20 cellular contexts compared by ENCODE assay signal in the genomic region with DNA sequence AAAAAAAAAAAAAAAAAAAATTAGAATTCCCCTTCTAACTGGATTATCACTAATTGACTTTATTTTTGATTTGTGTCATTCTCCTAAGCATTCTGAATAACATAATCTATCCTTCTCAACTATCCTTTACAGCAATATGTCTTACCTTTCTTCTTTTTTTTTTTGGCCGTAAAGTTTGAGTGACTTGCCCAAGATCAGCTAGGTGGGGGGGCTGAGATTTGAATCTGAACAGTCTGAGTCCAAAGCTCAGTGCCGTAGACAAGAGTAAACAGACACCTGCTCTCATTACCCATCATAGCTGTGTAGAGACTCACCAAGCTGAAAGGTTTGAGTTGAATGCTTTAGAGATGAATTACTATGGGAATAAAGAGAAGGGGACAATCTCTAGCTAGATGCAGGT.
A peak's percentile ranks its signal among the peaks of the same experiment; 100 is the strongest.
DNase-seq lines count a peak whose midpoint lies in the region; ATAC-seq, FAIRE-seq and TF ChIP-seq lines count a peak whose summit lies in the region.
"Had no signal": no experiment of that assay in that cellular context is flagged by ENCODE, and none has a peak within 500 bp of the region (broad histone marks: within the 10 kb centered on the region; RNA-seq: fewer than 3 reads in every experiment).

No MANE protein-coding gene starts in this region.

- no peak overlapping the region for H3K27ac ChIP-seq in HepG2 (ENCODE audit: extremely low read length, insufficient read depth, low read length)

- no peak overlapping the region for H3K4me2 ChIP-seq in HepG2 (ENCODE audit: low read depth, low read length)

- H3K79me2 ChIP-seq in HepG2 (ENCODE audit: insufficient read depth, low read length), result no peaks in the 10 kb centered on the region

- H3K36me3 ChIP-seq in HepG2 (replicated peaks in 1 of 2; ENCODE audit: control insufficient read depth in 1 of 2, insufficient read depth in 2 of 2, low read length in 2 of 2), result no peaks in the 10 kb centered on the region
- H3K36me3 ChIP-seq in mucosa of descending colon (ENCODE audit: low read depth), result no peaks in the 10 kb centered on the region
- H3K36me3 ChIP-seq: HAP-1 had no signal

- FAIRE-seq in HepG2 (lab: Jason Lieb, UNC), result no peak
- FAIRE-seq: GM12891, GM18507, H54 had no signal

- no peak for TF ChIP-seq EP300 in HepG2 (IDR thresholded peaks at IDR 0.05; ENCODE audit: low read depth in 2 of 2, low read length in 2 of 2)
- no peak for TF ChIP-seq EP300 in HepG2 (CRISPR knock-in tag; IDR thresholded peaks at IDR 0.05; ENCODE audit: borderline replicate concordance)

- no peak for TF ChIP-seq RAD21 in HepG2 (CRISPR knock-in tag; IDR thresholded peaks at IDR 0.05)

- BruUV-seq in HepG2 (replicated peaks; lab: Mats Ljungman, UMichigan), result no TSS peak

- in situ Hi-C loops in HepG2 (cut with HindIII; ENCODE audit: extremely low pct_ligation_motif_present, low pct_unique_long_range_greater_than_20kb), result no loop called here

- TF ChIP-seq CTCF in HepG2 (CRISPR knock-in tag; IDR thresholded peaks at IDR 0.05) (no peak), mucosa of descending colon (IDR thresholded peaks at IDR 0.05) (no peak)

- no peak for TF ChIP-seq POLR2A in HepG2 (IDR thresholded peaks at IDR 0.05; ENCODE audit: insufficient read depth in 1 of 2, low read depth in 2 of 2, low read length in 2 of 2)

- POLR2A ChIA-PET in HEK293T (lab: Yijun Ruan, JAX), result no interaction called here
- POLR2A ChIA-PET in HepG2 (lab: Yijun Ruan, JAX), result no interaction called here

- intact Hi-C loops in left colon (cut with DNase I, micrococcal nuclease), result no loop called here
- intact Hi-C loops in HepG2 (cut with micrococcal nuclease; ENCODE audit: unreplicated experiment), result no loop called here
- intact Hi-C loops in mucosa of descending colon (cut with DNase I, micrococcal nuclease), result no loop called here

- 0% methylated on average over 2 of the region's 2 CpGs for WGBS in HepG2 (ENCODE audit: low lambda C conversion rate)

- H3K4me1 ChIP-seq in HepG2 (ENCODE audit: insufficient read depth, low read length), result peaks cover 9% of the 10 kb centered on the region
- peaks cover 8% of the 10 kb centered on the region for H3K4me1 ChIP-seq in mucosa of descending colon (ENCODE audit: low read depth)
- H3K4me1 ChIP-seq: HAP-1 had no signal

- no peak overlapping the region for H3K9ac ChIP-seq in HepG2 (ENCODE audit: insufficient read depth, low read depth, low read length)

- no peak overlapping the region for H2AFZ ChIP-seq in HepG2 (ENCODE audit: low read length)

- no peaks in the 10 kb centered on the region for H3K27me3 ChIP-seq in HepG2 (ENCODE audit: control insufficient read depth in 1 of 2, insufficient read depth in 2 of 2, low read length in 2 of 2)

- H4K20me1 ChIP-seq in HepG2 (ENCODE audit: insufficient read depth, low read length), result no peaks in the 10 kb centered on the region

- ATAC-seq in left colon (peak; percentile 95), HepG2 (peak; percentile 88), mucosa of descending colon (peak; percentile 70), HG03095 (IDR thresholded peaks at IDR 0.05; ENCODE audit: unreplicated experiment) (no peak)

- DNase-seq in HEK293T (ENCODE audit: extremely low spot score), result no peak
- no peak for DNase-seq in left colon
- DNase-seq in HepG2 (ENCODE audit: low spot score), result peak; percentile 11
- peak in 1 of 3 donors; percentile 43 for DNase-seq in mucosa of descending colon
- DNase-seq in NCI-H524 treated with DMSO at 0.1 percent for 48 hours (lab: John Stamatoyannopoulos, UW), result no peak
- DNase-seq in effector CD4-positive, alpha-beta T cell, result no peak
- DNase-seq in hepatic stellate cell (ENCODE audit: low spot score), result no peak
- DNase-seq: C1 segment of cervical spinal cord; Calu3; CD4-positive, alpha-beta memory T cell; COR-L47; DMS53; DMS79 treated with DMSO at 0.1 percent for 48 hours; GF-D8; GOT3 had no signal

- H3K4me3 ChIP-seq in HepG2 (replicated peaks in 1 of 3; ENCODE audit: insufficient read depth in 1 of 3, low read depth in 2 of 3, low read length in 3 of 3) (no peak overlapping the region), mucosa of descending colon (no peak overlapping the region)
- H3K4me3 ChIP-seq: HAP-1 had no signal

- peaks cover 18% of the 10 kb centered on the region for H3K9me3 ChIP-seq in HepG2 (ENCODE audit: low read length)
- no peaks in the 10 kb centered on the region for H3K9me3 ChIP-seq in mucosa of descending colon
- H3K9me3 ChIP-seq: HAP-1 had no signal

- CTCF ChIA-PET in HEK293T (lab: Yijun Ruan, JAX), result interaction anchor here (1.0 kb wide), 1 partner anchor 262 kb away, joined by 3 read pairs; no protein-coding TSS in a partner anchor
- CTCF ChIA-PET in HepG2 (lab: Yijun Ruan, JAX; ENCODE audit: low intra/inter-chr PET ratio, low total read pairs), result no interaction called here

TF ChIP-seq in HEK293T, 16 proteins besides CTCF, POLR2A, EP300 and RAD21:
- TF ChIP-seq BHLHE40 (IDR thresholded peaks at IDR 0.05; ENCODE audit: borderline replicate concordance) (no peak), SUZ12 (IDR thresholded peaks at IDR 0.05) (no peak), ZNF384 (IDR thresholded peaks at IDR 0.05) (0 out of 2 replicates have a peak, but pooled peaks have one; percentile 57), FOXK2 (IDR thresholded peaks at IDR 0.05) (no peak), ELF4 (IDR thresholded peaks at IDR 0.05) (no peak), FOXA1 (IDR thresholded peaks at IDR 0.05) (no peak), HDGF (IDR thresholded peaks at IDR 0.05; ENCODE audit: borderline replicate concordance) (no peak), TARDBP (IDR thresholded peaks at IDR 0.05) (no peak), LEF1 (IDR thresholded peaks at IDR 0.05; ENCODE audit: borderline replicate concordance) (no peak)
- TF ChIP-seq, protein P1, sequence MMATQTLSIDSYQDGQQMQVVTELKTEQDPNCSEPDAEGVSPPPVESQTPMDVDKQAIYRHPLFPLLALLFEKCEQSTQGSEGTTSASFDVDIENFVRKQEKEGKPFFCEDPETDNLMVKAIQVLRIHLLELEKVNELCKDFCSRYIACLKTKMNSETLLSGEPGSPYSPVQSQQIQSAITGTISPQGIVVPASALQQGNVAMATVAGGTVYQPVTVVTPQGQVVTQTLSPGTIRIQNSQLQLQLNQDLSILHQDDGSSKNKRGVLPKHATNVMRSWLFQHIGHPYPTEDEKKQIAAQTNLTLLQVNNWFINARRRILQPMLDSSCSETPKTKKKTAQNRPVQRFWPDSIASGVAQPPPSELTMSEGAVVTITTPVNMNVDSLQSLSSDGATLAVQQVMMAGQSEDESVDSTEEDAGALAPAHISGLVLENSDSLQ (IDR thresholded peaks at IDR 0.05), result peak; percentile 84

TF ChIP-seq in HepG2, 621 proteins besides CTCF, POLR2A, EP300 and RAD21 (continues in another document):
- TF ChIP-seq ZNF589 (CRISPR knock-in tag; conservative IDR thresholded peaks at IDR 0.05) (no peak), ZNF672 (CRISPR knock-in tag; IDR thresholded peaks at IDR 0.05) (no peak), YEATS4 (CRISPR knock-in tag; IDR thresholded peaks at IDR 0.05; ENCODE audit: borderline replicate concordance) (0 out of 2 replicates have a peak, but pooled peaks have one; percentile 16), NKX3-1 (CRISPR knock-in tag; IDR thresholded peaks at IDR 0.05) (no peak), NFIB (CRISPR knock-in tag; IDR thresholded peaks at IDR 0.05; ENCODE audit: borderline replicate concordance) (no peak), SRY (CRISPR knock-in tag; IDR thresholded peaks at IDR 0.05) (no peak), HNF4A (CRISPR knock-in tag; IDR thresholded peaks at IDR 0.05) (peak; percentile 58), FOXA3 (CRISPR knock-in tag; IDR thresholded peaks at IDR 0.05) (peak; percentile 20; the same call in 1 of the 2 replicates)
- TF ChIP-seq, protein P2, sequence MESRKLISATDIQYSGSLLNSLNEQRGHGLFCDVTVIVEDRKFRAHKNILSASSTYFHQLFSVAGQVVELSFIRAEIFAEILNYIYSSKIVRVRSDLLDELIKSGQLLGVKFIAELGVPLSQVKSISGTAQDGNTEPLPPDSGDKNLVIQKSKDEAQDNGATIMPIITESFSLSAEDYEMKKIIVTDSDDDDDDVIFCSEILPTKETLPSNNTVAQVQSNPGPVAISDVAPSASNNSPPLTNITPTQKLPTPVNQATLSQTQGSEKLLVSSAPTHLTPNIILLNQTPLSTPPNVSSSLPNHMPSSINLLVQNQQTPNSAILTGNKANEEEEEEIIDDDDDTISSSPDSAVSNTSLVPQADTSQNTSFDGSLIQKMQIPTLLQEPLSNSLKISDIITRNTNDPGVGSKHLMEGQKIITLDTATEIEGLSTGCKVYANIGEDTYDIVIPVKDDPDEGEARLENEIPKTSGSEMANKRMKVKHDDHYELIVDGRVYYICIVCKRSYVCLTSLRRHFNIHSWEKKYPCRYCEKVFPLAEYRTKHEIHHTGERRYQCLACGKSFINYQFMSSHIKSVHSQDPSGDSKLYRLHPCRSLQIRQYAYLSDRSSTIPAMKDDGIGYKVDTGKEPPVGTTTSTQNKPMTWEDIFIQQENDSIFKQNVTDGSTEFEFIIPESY (CRISPR knock-in tag; IDR thresholded peaks at IDR 0.05), result no peak
- TF ChIP-seq, protein P3, sequence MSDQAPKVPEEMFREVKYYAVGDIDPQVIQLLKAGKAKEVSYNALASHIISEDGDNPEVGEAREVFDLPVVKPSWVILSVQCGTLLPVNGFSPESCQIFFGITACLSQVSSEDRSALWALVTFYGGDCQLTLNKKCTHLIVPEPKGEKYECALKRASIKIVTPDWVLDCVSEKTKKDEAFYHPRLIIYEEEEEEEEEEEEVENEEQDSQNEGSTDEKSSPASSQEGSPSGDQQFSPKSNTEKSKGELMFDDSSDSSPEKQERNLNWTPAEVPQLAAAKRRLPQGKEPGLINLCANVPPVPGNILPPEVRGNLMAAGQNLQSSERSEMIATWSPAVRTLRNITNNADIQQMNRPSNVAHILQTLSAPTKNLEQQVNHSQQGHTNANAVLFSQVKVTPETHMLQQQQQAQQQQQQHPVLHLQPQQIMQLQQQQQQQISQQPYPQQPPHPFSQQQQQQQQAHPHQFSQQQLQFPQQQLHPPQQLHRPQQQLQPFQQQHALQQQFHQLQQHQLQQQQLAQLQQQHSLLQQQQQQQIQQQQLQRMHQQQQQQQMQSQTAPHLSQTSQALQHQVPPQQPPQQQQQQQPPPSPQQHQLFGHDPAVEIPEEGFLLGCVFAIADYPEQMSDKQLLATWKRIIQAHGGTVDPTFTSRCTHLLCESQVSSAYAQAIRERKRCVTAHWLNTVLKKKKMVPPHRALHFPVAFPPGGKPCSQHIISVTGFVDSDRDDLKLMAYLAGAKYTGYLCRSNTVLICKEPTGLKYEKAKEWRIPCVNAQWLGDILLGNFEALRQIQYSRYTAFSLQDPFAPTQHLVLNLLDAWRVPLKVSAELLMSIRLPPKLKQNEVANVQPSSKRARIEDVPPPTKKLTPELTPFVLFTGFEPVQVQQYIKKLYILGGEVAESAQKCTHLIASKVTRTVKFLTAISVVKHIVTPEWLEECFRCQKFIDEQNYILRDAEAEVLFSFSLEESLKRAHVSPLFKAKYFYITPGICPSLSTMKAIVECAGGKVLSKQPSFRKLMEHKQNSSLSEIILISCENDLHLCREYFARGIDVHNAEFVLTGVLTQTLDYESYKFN (CRISPR knock-in tag; conservative IDR thresholded peaks at IDR 0.05), result 0 out of 2 replicates have a peak, but pooled peaks have one; percentile 19
